Comparison of ENCODE assay signal across 11 cellular contexts in the genomic region with DNA sequence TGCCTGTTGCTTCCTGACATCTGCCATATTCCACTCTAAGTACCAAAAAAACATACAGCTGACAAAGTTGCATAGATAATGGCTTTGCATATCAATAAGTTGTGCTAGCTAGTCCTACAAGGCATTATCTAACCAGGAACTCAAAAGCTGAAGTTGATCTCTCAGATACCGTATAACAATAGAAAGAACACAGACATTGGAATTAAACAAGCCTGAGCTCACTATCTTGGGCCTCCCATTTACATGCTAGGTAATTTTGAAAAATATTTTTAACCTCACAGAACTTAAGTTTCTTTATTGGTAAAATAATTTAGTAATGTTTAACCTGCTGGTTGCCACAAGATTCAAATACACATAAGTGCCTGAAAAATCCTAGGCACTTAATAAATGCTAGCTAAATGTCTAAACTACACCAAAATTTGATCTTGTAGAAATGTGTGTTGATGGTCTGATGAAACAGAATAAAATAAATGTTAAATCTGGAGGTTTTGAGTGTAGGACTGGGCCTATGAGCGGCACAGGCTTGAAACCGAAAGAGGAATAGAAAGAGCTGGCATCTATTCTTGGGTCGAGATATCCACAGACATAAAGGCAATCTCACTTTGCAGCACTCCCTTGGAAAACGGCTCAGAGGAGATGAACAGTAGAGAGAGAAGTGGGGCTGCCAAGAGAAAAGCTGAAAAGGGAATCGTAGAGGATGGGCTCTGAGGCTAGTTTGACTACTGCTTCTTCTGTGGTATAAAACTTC.
DNase-seq lines count a peak whose midpoint lies in the region; ATAC-seq lines count a peak whose summit lies in the region.
"Had no signal": no experiment of that assay in that cellular context is flagged by ENCODE, and none has a peak within 500 bp of the region (broad histone marks: within the 10 kb centered on the region; RNA-seq: fewer than 3 reads in every experiment).

No MANE protein-coding gene starts in this region.

- H3K36me3 Mint-ChIP-seq in memory B cell: no peaks in the 10 kb centered on the region

- no peaks in the 10 kb centered on the region for H3K9me3 Mint-ChIP-seq in memory B cell
- H3K9me3 Mint-ChIP-seq: nephron had no signal

- H3K4me1 Mint-ChIP-seq in memory B cell: no peaks in the 10 kb centered on the region
- H3K4me1 Mint-ChIP-seq: nephron had no signal

- no peak overlapping the region for H3K4me3 Mint-ChIP-seq in memory B cell
- H3K4me3 Mint-ChIP-seq: nephron had no signal

- ATAC-seq in GM19035 (IDR thresholded peaks at IDR 0.05; ENCODE audit: unreplicated experiment): peak; percentile 89
- ATAC-seq in HG02571 (IDR thresholded peaks at IDR 0.05; ENCODE audit: unreplicated experiment): peak; percentile 96
- peak; percentile 80 for ATAC-seq in HG03521 (IDR thresholded peaks at IDR 0.05; ENCODE audit: unreplicated experiment)
- peak; percentile 27 for ATAC-seq in memory B cell (ENCODE audit: low read depth)

- peaks cover 7% of the 10 kb centered on the region for H3K27me3 Mint-ChIP-seq in memory B cell

- DNase-seq in memory B cell (ENCODE audit: low spot score in 2 of 2): no peak
- no peak for DNase-seq in NCI-H1105 treated with DMSO at 0.1 percent for 48 hours (lab: John Stamatoyannopoulos, UW)
- no peak for DNase-seq in NCI-H510A (lab: John Stamatoyannopoulos, UW)
- DNase-seq in NCI-H146 (lab: John Stamatoyannopoulos, UW): no peak
- no peak for DNase-seq in OCI-M2 (lab: John Stamatoyannopoulos, UW; ENCODE audit: unreplicated experiment)
- DNase-seq: activated CD8-positive, alpha-beta memory T cell treated with anti-CD3 and anti-CD28 coated beads for 24 hours; NCI-H446 treated with DMSO at 0.1 percent for 48 hours had no signal

- no peak overlapping the region for H3K27ac Mint-ChIP-seq in memory B cell
- H3K27ac Mint-ChIP-seq: nephron had no signal

Comparison
In these comparisons a context has a peak if more than half of its experiments do, and no peak if none do; other contexts are left out.
1. ATAC-seq: peak in every context shown above with its lines; median percentile 96 in HG02571; 89 in GM19035; 80 in HG03521; 27 in memory B cell.